19 cellular contexts compared by ENCODE assay signal in the genomic region with DNA sequence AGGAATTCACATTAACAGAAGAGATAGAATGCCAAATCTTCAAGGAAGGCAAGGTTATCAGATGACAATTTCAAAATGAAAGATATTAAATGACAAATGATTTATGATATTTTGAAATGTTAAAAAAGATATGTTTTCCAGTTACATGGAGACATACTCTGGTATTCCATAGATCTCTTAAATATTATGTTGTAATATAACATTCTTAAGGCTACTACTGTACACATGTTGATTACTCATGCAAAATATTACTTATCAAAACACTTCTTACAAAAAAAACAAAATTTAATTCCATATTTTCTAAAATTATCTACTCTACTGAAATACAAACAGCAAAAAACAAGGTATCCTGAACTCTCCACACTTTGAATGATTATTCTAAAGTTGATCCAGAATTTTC.
"Had no signal": no experiment of that assay in that cellular context is flagged by ENCODE, and none has a peak within 500 bp of the region (broad histone marks: within the 10 kb centered on the region; RNA-seq: fewer than 3 reads in every experiment).

No MANE protein-coding gene starts in this region.

- H3K4me1 ChIP-seq: body of pancreas, esophagus squamous epithelium, transverse colon, vagina had no signal

- H3K27me3 ChIP-seq: body of pancreas, esophagus squamous epithelium, transverse colon, vagina had no signal

- H3K27ac Mint-ChIP-seq: activated CD4-positive, alpha-beta T cell treated with anti-CD3 and anti-CD28 coated beads for 36 hours; activated CD8-positive, alpha-beta T cell treated with anti-CD3 and anti-CD28 coated beads for 36 hours; activated naive CD4-positive, alpha-beta T cell treated with anti-CD3 and anti-CD28 coated beads, Interleukin-2, amount 50 U/mL, for 72 hours; natural killer cell treated with Interleukin-12 subunit alpha and Interleukin-12 subunit beta and Interleukin-15 and Interleukin-18, amount 100 ng/mL, for 72 hours had no signal

- DNase-seq: activated CD4-positive, alpha-beta T cell treated with anti-CD3 and anti-CD28 coated beads for 36 hours; activated CD8-positive, alpha-beta T cell treated with anti-CD3 and anti-CD28 coated beads for 36 hours; activated effector memory CD4-positive, alpha-beta T cell treated with Interleukin-2 at 50 U/mL for 16 hours; activated T-cell treated with anti-CD3 and anti-CD28 coated beads, Interleukin-2, amount 50 U/mL, for 4 hours; amygdala; body of pancreas; cortex of kidney; effector CD4-positive, alpha-beta T cell; esophagus squamous epithelium; mesendoderm; stimulated activated CD4-positive, alpha-beta T cell treated with anti-CD3 and anti-CD28 coated beads, Interleukin-4, amount 100 ng/mL, for 4 hours; stimulated activated CD8-positive, alpha-beta memory T cell treated with anti-CD3 and anti-CD28 coated beads, Interleukin-4, amount 100 ng/mL, for 48 hours; stimulated activated naive CD8-positive, alpha-beta T cell treated with anti-CD3 and anti-CD28 coated beads, Interleukin-15, Interleukin-2, amounts not matched to agents 100 U/mL and 50 U/mL, for 24 hours; transverse colon had no signal

- H3K4me3 ChIP-seq: body of pancreas, esophagus squamous epithelium, skin epidermis, transverse colon, vagina had no signal

- H3K4me3 Mint-ChIP-seq: activated CD4-positive, alpha-beta T cell treated with anti-CD3 and anti-CD28 coated beads for 36 hours; activated CD8-positive, alpha-beta T cell treated with anti-CD3 and anti-CD28 coated beads for 36 hours; activated T-cell treated with anti-CD3 and anti-CD28 coated beads, Interleukin-2, amount 50 U/mL, for 4 hours; central memory CD8-positive, alpha-beta T cell; natural killer cell treated with Interleukin-12 subunit alpha and Interleukin-12 subunit beta and Interleukin-15 and Interleukin-18, amount 100 ng/mL, for 72 hours had no signal

- H3K27ac ChIP-seq: body of pancreas, esophagus squamous epithelium, skin epidermis, transverse colon, vagina had no signal

- H3K27me3 Mint-ChIP-seq: activated CD4-positive, alpha-beta T cell treated with anti-CD3 and anti-CD28 coated beads for 36 hours; activated CD8-positive, alpha-beta T cell treated with anti-CD3 and anti-CD28 coated beads for 36 hours; central memory CD8-positive, alpha-beta T cell; natural killer cell treated with Interleukin-12 subunit alpha and Interleukin-12 subunit beta and Interleukin-15 and Interleukin-18, amount 100 ng/mL, for 72 hours had no signal

- H3K9me3 Mint-ChIP-seq: activated CD8-positive, alpha-beta T cell treated with anti-CD3 and anti-CD28 coated beads for 36 hours; activated naive CD4-positive, alpha-beta T cell treated with anti-CD3 and anti-CD28 coated beads, Interleukin-2, amount 50 U/mL, for 72 hours; activated T-cell treated with anti-CD3 and anti-CD28 coated beads, Interleukin-2, amount 50 U/mL, for 4 hours; central memory CD8-positive, alpha-beta T cell; natural killer cell treated with Interleukin-12 subunit alpha and Interleukin-12 subunit beta and Interleukin-15 and Interleukin-18, amount 100 ng/mL, for 72 hours had no signal

- ATAC-seq: activated CD4-positive, alpha-beta T cell treated with anti-CD3 and anti-CD28 coated beads for 36 hours; activated CD8-positive, alpha-beta T cell treated with anti-CD3 and anti-CD28 coated beads for 36 hours; activated naive CD4-positive, alpha-beta T cell treated with anti-CD3 and anti-CD28 coated beads, Interleukin-2, amount 50 U/mL, for 72 hours; activated T-cell treated with anti-CD3 and anti-CD28 coated beads, Interleukin-2, amount 50 U/mL, for 4 hours; body of pancreas; natural killer cell treated with Interleukin-12 subunit alpha and Interleukin-12 subunit beta and Interleukin-15 and Interleukin-18, amount 100 ng/mL, for 72 hours; stimulated activated naive CD8-positive, alpha-beta T cell treated with anti-CD3 and anti-CD28 coated beads, Interleukin-15, Interleukin-2, amounts not matched to agents 100 U/mL and 50 U/mL, for 24 hours had no signal

- H3K9me3 ChIP-seq: body of pancreas, esophagus squamous epithelium, transverse colon, vagina had no signal
